14 cellular contexts compared by ENCODE assay signal in the genomic region with DNA sequence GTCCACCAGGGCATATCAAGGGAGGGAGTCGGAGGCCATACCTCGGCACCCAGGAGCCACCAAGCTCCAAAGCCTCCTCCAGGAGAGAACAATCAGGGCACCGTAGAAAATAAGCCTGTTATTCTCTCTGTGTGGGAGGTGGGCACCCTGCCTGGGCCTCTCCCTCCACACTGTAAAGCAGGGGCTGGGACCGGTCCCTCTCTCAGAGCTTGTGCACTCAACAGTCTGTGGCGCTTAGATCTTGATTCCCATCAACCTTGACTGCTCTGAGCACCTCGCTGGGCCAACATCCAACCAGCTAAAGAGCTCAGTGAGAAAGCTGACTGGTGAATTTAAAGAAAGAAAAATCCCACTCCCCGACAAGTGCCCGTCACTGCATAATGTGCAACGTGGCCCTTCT. TPM values are rescaled to one million over a fixed set of nuclear protein-coding genes. Genes with fewer than 3 reads are reported as not detected.
A peak's percentile ranks its signal among the peaks of the same experiment; 100 is the strongest.
DNase-seq lines count a peak whose midpoint lies in the region; ATAC-seq, FAIRE-seq and TF ChIP-seq lines count a peak whose summit lies in the region.
"Had no signal": no experiment of that assay in that cellular context is flagged by ENCODE, and none has a peak within 500 bp of the region (broad histone marks: within the 10 kb centered on the region; RNA-seq: fewer than 3 reads in every experiment).

No MANE protein-coding gene starts in this region.

- 94% methylated on average over 9 of the region's 9 CpGs for WGBS in liver
- WGBS in HepG2 (ENCODE audit: low lambda C conversion rate): 97% methylated on average over 9 of the region's 9 CpGs

- H3K4me3 Mint-ChIP-seq in osteocyte (ENCODE audit: unreplicated experiment): no peak overlapping the region
- H3K4me3 Mint-ChIP-seq: CD14-positive monocyte; CD8-positive, alpha-beta T cell; HFFc6 had no signal

- H3K4me1 ChIP-seq in liver (ENCODE audit: control insufficient read depth in 4 of 4, insufficient read depth in 4 of 4, low read length in 3 of 4) (peaks cover 9 to 46% (median 31%) of the 10 kb centered on the region in 4 donors), HepG2 (ENCODE audit: insufficient read depth, low read length) (peaks cover 87% of the 10 kb centered on the region)

- no peaks in the 10 kb centered on the region for H3K36me3 Mint-ChIP-seq in osteocyte (ENCODE audit: unreplicated experiment)
- H3K36me3 Mint-ChIP-seq: CD14-positive monocyte; CD8-positive, alpha-beta T cell had no signal

- peaks cover 6% of the 10 kb centered on the region for H3K79me2 ChIP-seq in HepG2 (ENCODE audit: insufficient read depth, low read length)

- ATAC-seq in HepG2: no peak
- ATAC-seq in HG03175 (IDR thresholded peaks at IDR 0.05; ENCODE audit: unreplicated experiment): no peak
- ATAC-seq: CD8-positive, alpha-beta T cell had no signal

- FAIRE-seq in HepG2 (lab: Jason Lieb, UNC): no peak

- intact Hi-C loops in HepG2 (cut with micrococcal nuclease; ENCODE audit: unreplicated experiment) (loop anchor here (5.0 kb wide), 1 partner anchor 216 kb away; a partner anchor contains a TSS), dorsolateral prefrontal cortex (cut with DNase I) (loop anchor here in 1 of 2 donors (5.0 kb wide), 1 partner anchor 206 kb away; no protein-coding TSS in a partner anchor)

- no peak for TF ChIP-seq POLR2A in HepG2 (IDR thresholded peaks at IDR 0.05; ENCODE audit: insufficient read depth in 1 of 2, low read depth in 2 of 2, low read length in 2 of 2)

- POLR2A ChIA-PET in HepG2 (lab: Yijun Ruan, JAX): interaction anchor here (2.6 to 4.8 kb wide), 3 partner anchors 10 to 91 kb away, joined by 11 to 71 read pairs (median 56); a partner anchor contains a TSS

- TF ChIP-seq EP300 in HepG2 (IDR thresholded peaks at IDR 0.05; ENCODE audit: low read depth in 2 of 2, low read length in 2 of 2): no peak
- TF ChIP-seq EP300 in HepG2 (CRISPR knock-in tag; IDR thresholded peaks at IDR 0.05; ENCODE audit: borderline replicate concordance): no peak

- H3K27ac Mint-ChIP-seq in osteocyte (ENCODE audit: unreplicated experiment): no peak overlapping the region
- H3K27ac Mint-ChIP-seq: CD8-positive, alpha-beta T cell; HFFc6 had no signal

- TF ChIP-seq CTCF in liver (IDR thresholded peaks at IDR 0.05; ENCODE audit: low read depth, low read length, missing input control) (no peak), HepG2 (CRISPR knock-in tag; IDR thresholded peaks at IDR 0.05) (no peak), dorsolateral prefrontal cortex (IDR thresholded peaks at IDR 0.05 in 54 of 56, conservative IDR thresholded peaks at IDR 0.05 in 2 of 56; ENCODE audit: low read depth in 1 of 56, partially characterized antibody in 56 of 56) (no peak), osteocyte (IDR thresholded peaks at IDR 0.05) (no peak)

- peak overlapping the region; percentile 96 for H3K27ac ChIP-seq in liver (ENCODE audit: low read depth in 1 of 2, low read length in 2 of 2)
- H3K27ac ChIP-seq in HepG2 (ENCODE audit: extremely low read length, insufficient read depth, low read length): no peak overlapping the region
- H3K27ac ChIP-seq in dorsolateral prefrontal cortex: peak overlapping the region in 50 of 59 donors; percentile 28 to 92 (median 78)

- TF ChIP-seq RAD21 in liver (IDR thresholded peaks at IDR 0.05) (no peak), HepG2 (CRISPR knock-in tag; IDR thresholded peaks at IDR 0.05) (no peak)

- in situ Hi-C loops in HepG2 (cut with HindIII; ENCODE audit: extremely low pct_ligation_motif_present, low pct_unique_long_range_greater_than_20kb): loop anchor here (5.0 to 10.0 kb wide), 2 partner anchors 51 to 208 kb away; a partner anchor contains a TSS

- H3K9ac ChIP-seq in liver (ENCODE audit: low read depth in 1 of 2, low read length in 2 of 2) (no peak overlapping the region), HepG2 (ENCODE audit: insufficient read depth, low read depth, low read length) (no peak overlapping the region)

- H3K27me3 Mint-ChIP-seq in osteocyte (ENCODE audit: unreplicated experiment): peaks cover 10% of the 10 kb centered on the region

- no peak for DNase-seq in HepG2 (ENCODE audit: low spot score)
- DNase-seq in dorsolateral prefrontal cortex: peak in 1 of 10 donors; percentile 26
- DNase-seq in osteocyte (ENCODE audit: extremely low spot score, unreplicated experiment): peak; percentile 57
- no peak for DNase-seq in NCI-H1417 treated with DMSO at 0.1 percent for 48 hours (lab: John Stamatoyannopoulos, UW)
- DNase-seq in DMS114 treated with DMSO at 0.1 percent for 48 hours (lab: John Stamatoyannopoulos, UW; ENCODE audit: unreplicated experiment): no peak
- DNase-seq: Caco-2; CD8-positive, alpha-beta T cell; HCEC 1CT; HFFc6; IMR-90 had no signal

- H3K36me3 ChIP-seq in liver (ENCODE audit: control insufficient read depth in 4 of 4, insufficient read depth in 3 of 4, low read depth in 1 of 4, low read length in 3 of 4) (peaks cover 5 to 29% (median 6%) of the 10 kb centered on the region in 4 donors), HepG2 (replicated peaks in 1 of 2; ENCODE audit: control insufficient read depth in 1 of 2, insufficient read depth in 2 of 2, low read length in 2 of 2) (peaks cover 12 to 46% of the 10 kb centered on the region in 2 experiments)

- H3K4me3 ChIP-seq in liver (ENCODE audit: low read depth in 1 of 3, low read length in 3 of 3) (no peak overlapping the region), HepG2 (replicated peaks in 1 of 3; ENCODE audit: insufficient read depth in 1 of 3, low read depth in 2 of 3, low read length in 3 of 3) (no peak overlapping the region), dorsolateral prefrontal cortex (peak overlapping the region in 1 of 59 donors; percentile 4)

- H3K4me2 ChIP-seq in HepG2 (ENCODE audit: low read depth, low read length): no peak overlapping the region

- no peaks in the 10 kb centered on the region for H3K9me3 Mint-ChIP-seq in osteocyte (ENCODE audit: unreplicated experiment)
- H3K9me3 Mint-ChIP-seq: CD14-positive monocyte; CD8-positive, alpha-beta T cell; HFFc6 had no signal

- no peak overlapping the region for H2AFZ ChIP-seq in HepG2 (ENCODE audit: low read length)

- CTCF ChIA-PET in HepG2 (lab: Yijun Ruan, JAX; ENCODE audit: low intra/inter-chr PET ratio, low total read pairs): no interaction called here

- no peaks in the 10 kb centered on the region for H3K27me3 ChIP-seq in liver (ENCODE audit: control insufficient read depth in 4 of 4, insufficient read depth in 4 of 4, low read length in 3 of 4)
- no peaks in the 10 kb centered on the region for H3K27me3 ChIP-seq in HepG2 (ENCODE audit: control insufficient read depth in 1 of 2, insufficient read depth in 2 of 2, low read length in 2 of 2)
- H3K27me3 ChIP-seq in dorsolateral prefrontal cortex: peaks cover 0 to 5% (median 0%) of the 10 kb centered on the region in 45 donors

- no TSS peak for BruUV-seq in HepG2 (replicated peaks; lab: Mats Ljungman, UMichigan)

- no peaks in the 10 kb centered on the region for H3K4me1 Mint-ChIP-seq in osteocyte (ENCODE audit: unreplicated experiment)

- H4K20me1 ChIP-seq in HepG2 (ENCODE audit: insufficient read depth, low read length): no peaks in the 10 kb centered on the region

- H3K9me3 ChIP-seq in liver (ENCODE audit: control insufficient read depth in 4 of 4, low read length in 3 of 4): no peaks in the 10 kb centered on the region
- no peaks in the 10 kb centered on the region for H3K9me3 ChIP-seq in HepG2 (ENCODE audit: low read length)
- H3K9me3 ChIP-seq: Caco-2 had no signal

TF ChIP-seq in liver, 16 proteins besides CTCF, POLR2A, EP300 and RAD21 (continues in another document):
- TF ChIP-seq, protein P1, sequence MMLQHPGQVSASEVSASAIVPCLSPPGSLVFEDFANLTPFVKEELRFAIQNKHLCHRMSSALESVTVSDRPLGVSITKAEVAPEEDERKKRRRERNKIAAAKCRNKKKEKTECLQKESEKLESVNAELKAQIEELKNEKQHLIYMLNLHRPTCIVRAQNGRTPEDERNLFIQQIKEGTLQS (IDR thresholded peaks at IDR 0.05): no peak
- TF ChIP-seq EGR1 (IDR thresholded peaks at IDR 0.05; ENCODE audit: low read depth in 2 of 2) (no peak), YY1 (IDR thresholded peaks at IDR 0.05) (no peak)

TF ChIP-seq in HepG2, 621 proteins besides CTCF, POLR2A, EP300 and RAD21:
- no peak for TF ChIP-seq FOSL2 (CRISPR knock-in tag; IDR thresholded peaks at IDR 0.05)
- no peak for TF ChIP-seq SOX13 (IDR thresholded peaks at IDR 0.05)
- no peak for TF ChIP-seq SOX13 (CRISPR knock-in tag; conservative IDR thresholded peaks at IDR 0.05 in 1 of 2, IDR thresholded peaks at IDR 0.05 in 1 of 2)

RNA-seq across cellular contexts. Expression of a gene that starts 53.0 kb away (rescaled TPM):
- 100 to 1,000 TPM; 124 to 398 TPM for total RNA-seq in liver
- polyA plus RNA-seq in liver: 100 to 1,000 TPM in 1 of 2 donors, 10 to 100 TPM in 1; 94.8 to 212 TPM
- 42.5 and 56.5 TPM in 2 replicates for total RNA-seq in HepG2 (2016; rRNA removed; fragmentation: Illumina TruSeq; extraction: Trizol)
- 71.9 and 81.0 TPM in 2 replicates for total RNA-seq in HepG2 (2016; cell fraction: cytosol; rRNA removed; fragmentation: Illumina TruSeq; extraction: Trizol; ENCODE audit: low read depth)
- 34.4 and 55.2 TPM in 2 replicates for total RNA-seq in HepG2 (2016; cell fraction: insoluble cytoplasmic fraction; rRNA removed; fragmentation: Illumina TruSeq; extraction: Trizol)
- total RNA-seq in HepG2 (2016; cell fraction: membrane; rRNA removed; fragmentation: Illumina TruSeq; extraction: Trizol): 69.6 and 77.5 TPM in 2 replicates
- total RNA-seq in HepG2 (2016; cell fraction: nucleus; rRNA removed; fragmentation: Illumina TruSeq; extraction: Trizol): 66.0 and 74.7 TPM in 2 replicates
- polyA plus RNA-seq in HepG2 (2011; rRNA removed): 155 and 208 TPM in 2 replicates
- 113 and 150 TPM in 2 replicates for polyA plus RNA-seq in HepG2 (2011; cell fraction: cytosol; rRNA removed)
- 207 and 256 TPM in 2 replicates for polyA plus RNA-seq in HepG2 (2011; cell fraction: nucleus; rRNA removed)
- polyA plus RNA-seq in HepG2 (2012): 61.3 and 94.3 TPM in 2 replicates
- 28.0 and 30.8 TPM in 2 replicates for polyA plus RNA-seq in HepG2 (2016; cell fraction: cytosol; fragmentation: Illumina TruSeq; extraction: Trizol; ENCODE audit: low read depth)
- 34.4 and 44.9 TPM in 2 replicates for polyA plus RNA-seq in HepG2 (2016; cell fraction: insoluble cytoplasmic fraction; fragmentation: Illumina TruSeq; extraction: Trizol; ENCODE audit: low read depth)
- 53.8 and 67.9 TPM in 2 replicates for polyA plus RNA-seq in HepG2 (2016; cell fraction: membrane; fragmentation: Illumina TruSeq; extraction: Trizol; ENCODE audit: low read depth)
- 84.3 and 88.3 TPM in 2 replicates for polyA plus RNA-seq in HepG2 (2016; cell fraction: nucleus; fragmentation: Illumina TruSeq; extraction: Trizol; ENCODE audit: insufficient read depth, low read depth)
- 65.0 and 447 TPM in 2 replicates for polyA minus RNA-seq in HepG2 (2011; rRNA and poly(A)+ RNA removed; ENCODE audit: low replicate concordance)
- 126 and 149 TPM in 2 replicates for polyA minus RNA-seq in HepG2 (2011; cell fraction: cytosol; rRNA and poly(A)+ RNA removed)
- polyA minus RNA-seq in HepG2 (2011; cell fraction: nucleus; rRNA and poly(A)+ RNA removed): 126 and 142 TPM in 2 replicates
- 100 to 1,000 TPM in 22 of 120 experiments, 10 to 100 TPM in 98; 15.2 to 217 (median 52.8) TPM for total RNA-seq in dorsolateral prefrontal cortex
- total RNA-seq in osteocyte: 0.43 and 0.55 TPM in 2 replicates
- total RNA-seq: H4, HFFc6, IMR-90 had no signal
- polyA plus RNA-seq: IMR-90 had no signal

Comparison
In these comparisons a context has a peak if more than half of its experiments do, and no peak if none do; other contexts are left out.
1. RNA of a gene that starts 53.0 kb away (total RNA-seq): 124 to 398 TPM in liver, 34.4 to 81.0 TPM in HepG2 and 15.2 to 217 TPM in dorsolateral prefrontal cortex; 0.43 to 0.55 TPM in osteocyte; every median in the first group is over 10 times any median in the second.